ENCODE assay signal across 1 cellular context in the genomic region with DNA sequence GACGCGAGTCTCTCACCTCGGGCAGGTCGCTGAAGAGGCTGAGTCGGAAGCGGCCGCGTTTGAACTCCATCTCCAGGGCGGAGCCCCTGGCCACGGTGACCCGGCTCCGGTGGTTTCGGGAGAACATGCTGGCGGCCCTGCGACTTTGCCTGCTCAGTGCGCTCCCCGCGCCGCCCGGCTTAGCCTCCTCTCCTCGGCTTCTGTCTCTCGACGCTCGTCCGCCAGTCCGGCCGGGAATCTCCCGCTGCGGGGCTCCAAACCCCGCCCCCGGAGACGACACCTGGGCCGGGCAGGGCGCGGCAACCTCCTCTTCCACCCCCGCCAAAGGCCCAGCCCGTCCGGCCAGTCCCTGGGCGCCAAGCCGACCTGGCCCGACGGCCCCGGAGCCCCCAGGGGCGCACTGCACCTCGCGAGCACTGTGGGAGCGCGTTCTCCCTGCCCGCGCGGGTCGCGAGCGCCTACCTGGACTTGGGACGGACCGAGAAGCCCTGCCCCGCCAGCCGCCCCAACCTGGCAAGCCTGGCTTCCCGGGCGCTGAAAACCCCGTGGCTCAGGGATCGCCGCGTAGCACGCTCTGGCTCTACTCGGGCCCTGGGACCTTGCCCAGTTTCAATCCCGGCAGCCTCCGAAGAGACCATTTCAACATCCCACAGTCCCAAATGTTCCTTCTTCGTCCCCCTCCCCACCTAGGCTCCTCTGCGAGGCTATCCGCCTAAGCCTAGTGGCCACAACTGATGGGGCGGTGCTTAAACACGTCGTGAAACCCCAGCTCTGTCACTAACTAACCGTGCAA.
A peak's percentile ranks its signal among the peaks of the same experiment; 100 is the strongest.
TF ChIP-seq lines count a peak whose summit lies in the region.

A gene with protein sequence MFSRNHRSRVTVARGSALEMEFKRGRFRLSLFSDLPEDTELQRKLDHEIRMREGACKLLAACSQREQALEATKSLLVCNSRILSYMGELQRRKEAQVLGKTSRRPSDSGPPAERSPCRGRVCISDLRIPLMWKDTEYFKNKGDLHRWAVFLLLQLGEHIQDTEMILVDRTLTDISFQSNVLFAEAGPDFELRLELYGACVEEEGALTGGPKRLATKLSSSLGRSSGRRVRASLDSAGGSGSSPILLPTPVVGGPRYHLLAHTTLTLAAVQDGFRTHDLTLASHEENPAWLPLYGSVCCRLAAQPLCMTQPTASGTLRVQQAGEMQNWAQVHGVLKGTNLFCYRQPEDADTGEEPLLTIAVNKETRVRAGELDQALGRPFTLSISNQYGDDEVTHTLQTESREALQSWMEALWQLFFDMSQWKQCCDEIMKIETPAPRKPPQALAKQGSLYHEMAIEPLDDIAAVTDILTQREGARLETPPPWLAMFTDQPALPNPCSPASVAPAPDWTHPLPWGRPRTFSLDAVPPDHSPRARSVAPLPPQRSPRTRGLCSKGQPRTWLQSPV (minus strand): TSS at position 248 of the 793 bp plus-strand sequence. CDS start 121 bp downstream, at position 127.

TF ChIP-seq in HepG2, 621 proteins besides CTCF, POLR2A, EP300 and RAD21 (continued from another document and continues in another):
- TF ChIP-seq, protein P1, sequence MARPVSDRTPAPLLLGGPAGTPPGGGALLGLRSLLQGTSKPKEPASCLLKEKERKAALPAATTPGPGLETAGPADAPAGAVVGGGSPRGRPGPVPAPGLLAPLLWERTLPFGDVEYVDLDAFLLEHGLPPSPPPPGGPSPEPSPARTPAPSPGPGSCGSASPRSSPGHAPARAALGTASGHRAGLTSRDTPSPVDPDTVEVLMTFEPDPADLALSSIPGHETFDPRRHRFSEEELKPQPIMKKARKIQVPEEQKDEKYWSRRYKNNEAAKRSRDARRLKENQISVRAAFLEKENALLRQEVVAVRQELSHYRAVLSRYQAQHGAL (CRISPR knock-in tag; IDR thresholded peaks at IDR 0.05; ENCODE audit: not compliant biosample characterization), result no peak
- TF ChIP-seq NR1H2 (CRISPR knock-in tag; IDR thresholded peaks at IDR 0.05; ENCODE audit: borderline replicate concordance, low read depth) (peak; percentile 64), RELA (CRISPR knock-in tag; IDR thresholded peaks at IDR 0.05) (0 out of 2 replicates have a peak, but pooled peaks have one; percentile 38), SRSF9 (IDR thresholded peaks at IDR 0.05; ENCODE audit: borderline replicate concordance, insufficient read depth, low read depth, low read length, poor library complexity, severe bottlenecking) (no peak), ZNF20 (CRISPR knock-in tag; IDR thresholded peaks at IDR 0.05) (no peak), ZFY (CRISPR knock-in tag; IDR thresholded peaks at IDR 0.05) (peak; percentile 84), IKZF4 (CRISPR knock-in tag; IDR thresholded peaks at IDR 0.05; ENCODE audit: borderline replicate concordance, low read depth, not compliant biosample characterization) (no peak), RXRA (CRISPR knock-in tag; IDR thresholded peaks at IDR 0.05) (peak; percentile 83; the same call in 1 of the 2 replicates), POLR2AphosphoS5 (IDR thresholded peaks at IDR 0.05; ENCODE audit: low read depth, low read length) (peak; percentile 100), CREM (IDR thresholded peaks at IDR 0.05) (peak; percentile 68), CREM (CRISPR knock-in tag; IDR thresholded peaks at IDR 0.05) (no peak), ZNF296 (CRISPR knock-in tag; conservative IDR thresholded peaks at IDR 0.05) (peak; percentile 84), FOXA3 (CRISPR knock-in tag; IDR thresholded peaks at IDR 0.05) (peak; percentile 67; the same call in 1 of the 2 replicates), SNRNP70 (IDR thresholded peaks at IDR 0.05; ENCODE audit: low read depth, low read length) (no peak), ETV6 (CRISPR knock-in tag; conservative IDR thresholded peaks at IDR 0.05) (peak; percentile 51; the same call in 1 of the 2 replicates), ZNF788 (CRISPR knock-in tag; IDR thresholded peaks at IDR 0.05; ENCODE audit: borderline replicate concordance) (peak; percentile 48; the same call in 1 of the 2 replicates), NFKBIZ (CRISPR knock-in tag; IDR thresholded peaks at IDR 0.05) (peak; percentile 36; the same call in 1 of the 2 replicates), SP2 (CRISPR knock-in tag; IDR thresholded peaks at IDR 0.05) (no peak)
- TF ChIP-seq, protein P2, sequence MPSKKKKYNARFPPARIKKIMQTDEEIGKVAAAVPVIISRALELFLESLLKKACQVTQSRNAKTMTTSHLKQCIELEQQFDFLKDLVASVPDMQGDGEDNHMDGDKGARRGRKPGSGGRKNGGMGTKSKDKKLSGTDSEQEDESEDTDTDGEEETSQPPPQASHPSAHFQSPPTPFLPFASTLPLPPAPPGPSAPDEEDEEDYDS (CRISPR knock-in tag; IDR thresholded peaks at IDR 0.05), result peak; percentile 99
- TF ChIP-seq, protein P3, sequence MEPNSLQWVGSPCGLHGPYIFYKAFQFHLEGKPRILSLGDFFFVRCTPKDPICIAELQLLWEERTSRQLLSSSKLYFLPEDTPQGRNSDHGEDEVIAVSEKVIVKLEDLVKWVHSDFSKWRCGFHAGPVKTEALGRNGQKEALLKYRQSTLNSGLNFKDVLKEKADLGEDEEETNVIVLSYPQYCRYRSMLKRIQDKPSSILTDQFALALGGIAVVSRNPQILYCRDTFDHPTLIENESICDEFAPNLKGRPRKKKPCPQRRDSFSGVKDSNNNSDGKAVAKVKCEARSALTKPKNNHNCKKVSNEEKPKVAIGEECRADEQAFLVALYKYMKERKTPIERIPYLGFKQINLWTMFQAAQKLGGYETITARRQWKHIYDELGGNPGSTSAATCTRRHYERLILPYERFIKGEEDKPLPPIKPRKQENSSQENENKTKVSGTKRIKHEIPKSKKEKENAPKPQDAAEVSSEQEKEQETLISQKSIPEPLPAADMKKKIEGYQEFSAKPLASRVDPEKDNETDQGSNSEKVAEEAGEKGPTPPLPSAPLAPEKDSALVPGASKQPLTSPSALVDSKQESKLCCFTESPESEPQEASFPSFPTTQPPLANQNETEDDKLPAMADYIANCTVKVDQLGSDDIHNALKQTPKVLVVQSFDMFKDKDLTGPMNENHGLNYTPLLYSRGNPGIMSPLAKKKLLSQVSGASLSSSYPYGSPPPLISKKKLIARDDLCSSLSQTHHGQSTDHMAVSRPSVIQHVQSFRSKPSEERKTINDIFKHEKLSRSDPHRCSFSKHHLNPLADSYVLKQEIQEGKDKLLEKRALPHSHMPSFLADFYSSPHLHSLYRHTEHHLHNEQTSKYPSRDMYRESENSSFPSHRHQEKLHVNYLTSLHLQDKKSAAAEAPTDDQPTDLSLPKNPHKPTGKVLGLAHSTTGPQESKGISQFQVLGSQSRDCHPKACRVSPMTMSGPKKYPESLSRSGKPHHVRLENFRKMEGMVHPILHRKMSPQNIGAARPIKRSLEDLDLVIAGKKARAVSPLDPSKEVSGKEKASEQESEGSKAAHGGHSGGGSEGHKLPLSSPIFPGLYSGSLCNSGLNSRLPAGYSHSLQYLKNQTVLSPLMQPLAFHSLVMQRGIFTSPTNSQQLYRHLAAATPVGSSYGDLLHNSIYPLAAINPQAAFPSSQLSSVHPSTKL (CRISPR knock-in tag; IDR thresholded peaks at IDR 0.05), result peak; percentile 44
- TF ChIP-seq, protein P4, sequence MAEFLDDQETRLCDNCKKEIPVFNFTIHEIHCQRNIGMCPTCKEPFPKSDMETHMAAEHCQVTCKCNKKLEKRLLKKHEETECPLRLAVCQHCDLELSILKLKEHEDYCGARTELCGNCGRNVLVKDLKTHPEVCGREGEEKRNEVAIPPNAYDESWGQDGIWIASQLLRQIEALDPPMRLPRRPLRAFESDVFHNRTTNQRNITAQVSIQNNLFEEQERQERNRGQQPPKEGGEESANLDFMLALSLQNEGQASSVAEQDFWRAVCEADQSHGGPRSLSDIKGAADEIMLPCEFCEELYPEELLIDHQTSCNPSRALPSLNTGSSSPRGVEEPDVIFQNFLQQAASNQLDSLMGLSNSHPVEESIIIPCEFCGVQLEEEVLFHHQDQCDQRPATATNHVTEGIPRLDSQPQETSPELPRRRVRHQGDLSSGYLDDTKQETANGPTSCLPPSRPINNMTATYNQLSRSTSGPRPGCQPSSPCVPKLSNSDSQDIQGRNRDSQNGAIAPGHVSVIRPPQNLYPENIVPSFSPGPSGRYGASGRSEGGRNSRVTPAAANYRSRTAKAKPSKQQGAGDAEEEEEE (CRISPR knock-in tag; IDR thresholded peaks at IDR 0.05; ENCODE audit: borderline replicate concordance), result peak; percentile 37; the same call in 1 of the 2 replicates
- TF ChIP-seq, protein P5, sequence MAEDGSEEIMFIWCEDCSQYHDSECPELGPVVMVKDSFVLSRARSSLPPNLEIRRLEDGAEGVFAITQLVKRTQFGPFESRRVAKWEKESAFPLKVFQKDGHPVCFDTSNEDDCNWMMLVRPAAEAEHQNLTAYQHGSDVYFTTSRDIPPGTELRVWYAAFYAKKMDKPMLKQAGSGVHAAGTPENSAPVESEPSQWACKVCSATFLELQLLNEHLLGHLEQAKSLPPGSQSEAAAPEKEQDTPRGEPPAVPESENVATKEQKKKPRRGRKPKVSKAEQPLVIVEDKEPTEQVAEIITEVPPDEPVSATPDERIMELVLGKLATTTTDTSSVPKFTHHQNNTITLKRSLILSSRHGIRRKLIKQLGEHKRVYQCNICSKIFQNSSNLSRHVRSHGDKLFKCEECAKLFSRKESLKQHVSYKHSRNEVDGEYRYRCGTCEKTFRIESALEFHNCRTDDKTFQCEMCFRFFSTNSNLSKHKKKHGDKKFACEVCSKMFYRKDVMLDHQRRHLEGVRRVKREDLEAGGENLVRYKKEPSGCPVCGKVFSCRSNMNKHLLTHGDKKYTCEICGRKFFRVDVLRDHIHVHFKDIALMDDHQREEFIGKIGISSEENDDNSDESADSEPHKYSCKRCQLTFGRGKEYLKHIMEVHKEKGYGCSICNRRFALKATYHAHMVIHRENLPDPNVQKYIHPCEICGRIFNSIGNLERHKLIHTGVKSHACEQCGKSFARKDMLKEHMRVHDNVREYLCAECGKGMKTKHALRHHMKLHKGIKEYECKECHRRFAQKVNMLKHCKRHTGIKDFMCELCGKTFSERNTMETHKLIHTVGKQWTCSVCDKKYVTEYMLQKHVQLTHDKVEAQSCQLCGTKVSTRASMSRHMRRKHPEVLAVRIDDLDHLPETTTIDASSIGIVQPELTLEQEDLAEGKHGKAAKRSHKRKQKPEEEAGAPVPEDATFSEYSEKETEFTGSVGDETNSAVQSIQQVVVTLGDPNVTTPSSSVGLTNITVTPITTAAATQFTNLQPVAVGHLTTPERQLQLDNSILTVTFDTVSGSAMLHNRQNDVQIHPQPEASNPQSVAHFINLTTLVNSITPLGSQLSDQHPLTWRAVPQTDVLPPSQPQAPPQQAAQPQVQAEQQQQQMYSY (CRISPR knock-in tag; IDR thresholded peaks at IDR 0.05), result peak; percentile 65
- TF ChIP-seq, protein P6, sequence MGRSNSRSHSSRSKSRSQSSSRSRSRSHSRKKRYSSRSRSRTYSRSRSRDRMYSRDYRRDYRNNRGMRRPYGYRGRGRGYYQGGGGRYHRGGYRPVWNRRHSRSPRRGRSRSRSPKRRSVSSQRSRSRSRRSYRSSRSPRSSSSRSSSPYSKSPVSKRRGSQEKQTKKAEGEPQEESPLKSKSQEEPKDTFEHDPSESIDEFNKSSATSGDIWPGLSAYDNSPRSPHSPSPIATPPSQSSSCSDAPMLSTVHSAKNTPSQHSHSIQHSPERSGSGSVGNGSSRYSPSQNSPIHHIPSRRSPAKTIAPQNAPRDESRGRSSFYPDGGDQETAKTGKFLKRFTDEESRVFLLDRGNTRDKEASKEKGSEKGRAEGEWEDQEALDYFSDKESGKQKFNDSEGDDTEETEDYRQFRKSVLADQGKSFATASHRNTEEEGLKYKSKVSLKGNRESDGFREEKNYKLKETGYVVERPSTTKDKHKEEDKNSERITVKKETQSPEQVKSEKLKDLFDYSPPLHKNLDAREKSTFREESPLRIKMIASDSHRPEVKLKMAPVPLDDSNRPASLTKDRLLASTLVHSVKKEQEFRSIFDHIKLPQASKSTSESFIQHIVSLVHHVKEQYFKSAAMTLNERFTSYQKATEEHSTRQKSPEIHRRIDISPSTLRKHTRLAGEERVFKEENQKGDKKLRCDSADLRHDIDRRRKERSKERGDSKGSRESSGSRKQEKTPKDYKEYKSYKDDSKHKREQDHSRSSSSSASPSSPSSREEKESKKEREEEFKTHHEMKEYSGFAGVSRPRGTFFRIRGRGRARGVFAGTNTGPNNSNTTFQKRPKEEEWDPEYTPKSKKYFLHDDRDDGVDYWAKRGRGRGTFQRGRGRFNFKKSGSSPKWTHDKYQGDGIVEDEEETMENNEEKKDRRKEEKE (IDR thresholded peaks at IDR 0.05), result no peak
- TF ChIP-seq, protein P7, sequence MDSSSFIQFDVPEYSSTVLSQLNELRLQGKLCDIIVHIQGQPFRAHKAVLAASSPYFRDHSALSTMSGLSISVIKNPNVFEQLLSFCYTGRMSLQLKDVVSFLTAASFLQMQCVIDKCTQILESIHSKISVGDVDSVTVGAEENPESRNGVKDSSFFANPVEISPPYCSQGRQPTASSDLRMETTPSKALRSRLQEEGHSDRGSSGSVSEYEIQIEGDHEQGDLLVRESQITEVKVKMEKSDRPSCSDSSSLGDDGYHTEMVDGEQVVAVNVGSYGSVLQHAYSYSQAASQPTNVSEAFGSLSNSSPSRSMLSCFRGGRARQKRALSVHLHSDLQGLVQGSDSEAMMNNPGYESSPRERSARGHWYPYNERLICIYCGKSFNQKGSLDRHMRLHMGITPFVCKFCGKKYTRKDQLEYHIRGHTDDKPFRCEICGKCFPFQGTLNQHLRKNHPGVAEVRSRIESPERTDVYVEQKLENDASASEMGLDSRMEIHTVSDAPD (CRISPR knock-in tag; IDR thresholded peaks at IDR 0.05), result peak; percentile 53; the same call in 1 of the 2 replicates
- TF ChIP-seq, protein P8, sequence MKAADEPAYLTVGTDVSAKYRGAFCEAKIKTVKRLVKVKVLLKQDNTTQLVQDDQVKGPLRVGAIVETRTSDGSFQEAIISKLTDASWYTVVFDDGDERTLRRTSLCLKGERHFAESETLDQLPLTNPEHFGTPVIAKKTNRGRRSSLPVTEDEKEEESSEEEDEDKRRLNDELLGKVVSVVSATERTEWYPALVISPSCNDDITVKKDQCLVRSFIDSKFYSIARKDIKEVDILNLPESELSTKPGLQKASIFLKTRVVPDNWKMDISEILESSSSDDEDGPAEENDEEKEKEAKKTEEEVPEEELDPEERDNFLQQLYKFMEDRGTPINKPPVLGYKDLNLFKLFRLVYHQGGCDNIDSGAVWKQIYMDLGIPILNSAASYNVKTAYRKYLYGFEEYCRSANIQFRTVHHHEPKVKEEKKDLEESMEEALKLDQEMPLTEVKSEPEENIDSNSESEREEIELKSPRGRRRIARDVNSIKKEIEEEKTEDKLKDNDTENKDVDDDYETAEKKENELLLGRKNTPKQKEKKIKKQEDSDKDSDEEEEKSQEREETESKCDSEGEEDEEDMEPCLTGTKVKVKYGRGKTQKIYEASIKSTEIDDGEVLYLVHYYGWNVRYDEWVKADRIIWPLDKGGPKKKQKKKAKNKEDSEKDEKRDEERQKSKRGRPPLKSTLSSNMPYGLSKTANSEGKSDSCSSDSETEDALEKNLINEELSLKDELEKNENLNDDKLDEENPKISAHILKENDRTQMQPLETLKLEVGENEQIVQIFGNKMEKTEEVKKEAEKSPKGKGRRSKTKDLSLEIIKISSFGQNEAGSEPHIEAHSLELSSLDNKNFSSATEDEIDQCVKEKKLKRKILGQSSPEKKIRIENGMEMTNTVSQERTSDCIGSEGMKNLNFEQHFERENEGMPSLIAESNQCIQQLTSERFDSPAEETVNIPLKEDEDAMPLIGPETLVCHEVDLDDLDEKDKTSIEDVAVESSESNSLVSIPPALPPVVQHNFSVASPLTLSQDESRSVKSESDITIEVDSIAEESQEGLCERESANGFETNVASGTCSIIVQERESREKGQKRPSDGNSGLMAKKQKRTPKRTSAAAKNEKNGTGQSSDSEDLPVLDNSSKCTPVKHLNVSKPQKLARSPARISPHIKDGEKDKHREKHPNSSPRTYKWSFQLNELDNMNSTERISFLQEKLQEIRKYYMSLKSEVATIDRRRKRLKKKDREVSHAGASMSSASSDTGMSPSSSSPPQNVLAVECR (CRISPR knock-in tag; IDR thresholded peaks at IDR 0.05; ENCODE audit: borderline replicate concordance), result peak; percentile 87
